Comparison of ENCODE assay signal across 18 cellular contexts in the genomic region with DNA sequence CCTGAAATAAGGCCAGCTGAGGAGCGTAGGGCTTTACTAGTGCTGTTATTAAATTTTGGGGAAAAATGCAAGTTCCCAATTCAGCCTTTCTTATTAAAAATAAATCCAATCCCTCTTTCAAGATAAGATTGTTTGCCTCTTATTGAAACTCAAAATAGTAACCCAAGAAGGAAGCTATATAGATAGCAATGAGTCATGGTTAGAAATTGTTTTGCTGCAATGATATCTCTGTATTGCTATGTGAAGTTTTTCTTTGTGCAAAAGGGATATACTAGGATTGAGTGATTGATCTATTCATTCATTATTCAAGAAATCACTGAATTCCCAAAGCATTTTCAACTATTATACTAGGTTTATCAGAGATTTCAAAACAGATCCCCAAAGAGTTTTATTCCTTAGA.
"Had no signal": no experiment of that assay in that cellular context is flagged by ENCODE, and none has a peak within 500 bp of the region (broad histone marks: within the 10 kb centered on the region; RNA-seq: fewer than 3 reads in every experiment).

No MANE protein-coding gene starts in this region.

- H3K9me3 ChIP-seq: esophagus squamous epithelium, tibial artery had no signal

- DNase-seq: activated CD4-positive, alpha-beta T cell treated with anti-CD3 and anti-CD28 coated beads, Interleukin-2, amount 10 ng/mL, durations not matched to agents 24 days and 14 days; activated CD8-positive, alpha-beta T cell treated with anti-CD3 and anti-CD28 coated beads for 36 hours; activated naive CD4-positive, alpha-beta T cell; activated naive CD8-positive, alpha-beta T cell treated with anti-CD3 and anti-CD28 coated beads for 36 hours; activated T-cell treated with anti-CD3 and anti-CD28 coated beads, Interleukin-2, amount 50 U/mL, for 1 hour; effector memory CD4-positive, alpha-beta T cell; esophagus squamous epithelium; hypothalamus; occipital lobe; posterior cingulate gyrus; retina; stimulated activated CD4-positive, alpha-beta T cell treated with anti-CD3 and anti-CD28 coated beads, Interleukin-12 subunit alpha, Interleukin-12 subunit beta, amount 100 ng/mL, for 4 hours; stimulated activated CD4-positive, alpha-beta T cell treated with anti-CD3 and anti-CD28 coated beads, Interleukin-2, amount 100 ng/mL, for 24 hours; stimulated activated naive CD4-positive, alpha-beta T cell treated with Interleukin-2 at 50 U/mL for 16 hours; substantia nigra; T-cell; tibial artery had no signal

- H3K27ac ChIP-seq: esophagus squamous epithelium, tibial artery had no signal

- H3K4me3 ChIP-seq: esophagus squamous epithelium, lung, tibial artery had no signal

- H3K4me1 ChIP-seq: esophagus squamous epithelium, tibial artery had no signal

- H3K27me3 ChIP-seq: esophagus squamous epithelium, tibial artery had no signal

- H3K36me3 ChIP-seq: esophagus squamous epithelium, tibial artery had no signal
